8 cellular contexts compared by ENCODE assay signal in the genomic region with DNA sequence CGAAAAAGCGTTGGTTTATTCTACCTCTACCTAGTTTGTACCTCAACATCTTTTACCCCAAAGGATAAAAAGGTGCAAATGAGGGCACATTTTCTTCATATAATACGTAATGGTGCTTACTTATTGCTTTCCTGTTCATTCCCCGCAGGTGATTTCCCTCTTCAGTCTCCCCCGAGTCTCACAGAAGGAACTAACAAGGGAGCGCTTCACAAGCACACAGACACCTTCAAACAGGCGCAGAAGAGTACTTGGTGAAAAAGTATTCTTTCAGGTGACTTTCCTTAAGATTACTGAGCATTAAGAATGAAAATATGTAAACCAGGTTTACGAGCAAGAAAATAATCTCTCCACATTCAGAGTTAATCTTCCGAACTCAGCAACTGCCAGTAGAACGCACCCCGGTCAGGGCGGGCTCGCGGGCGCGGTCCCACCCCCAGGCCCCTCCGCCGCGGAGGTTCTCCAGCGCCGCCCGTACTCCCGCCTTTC. TPM values are rescaled to one million over a fixed set of nuclear protein-coding genes. Genes with fewer than 3 reads are reported as not detected.
DNase-seq lines count a peak whose midpoint lies in the region; TF ChIP-seq lines count a peak whose summit lies in the region.

No MANE protein-coding gene starts in this region.

- DNase-seq in H7 (no peak), SKM-1 treated with dmso at 0.1 percent for 144 hours (lab: John Stamatoyannopoulos, UW; ENCODE audit: unreplicated experiment) (peak; percentile 78), fibroblast of lung (ENCODE audit: low read depth in 2 of 2) (no peak), prostate gland (ENCODE audit: low spot score) (no peak), NCI-H2227 (lab: John Stamatoyannopoulos, UW; ENCODE audit: unreplicated experiment) (no peak), KG1 (lab: John Stamatoyannopoulos, UW) (no peak), D341Med (ENCODE audit: low spot score) (no peak)

- TF ChIP-seq POLR2A in prostate gland (IDR thresholded peaks at IDR 0.05), result no peak

- H3K4me1 ChIP-seq in BLaER1 (peaks cover 27% of the 10 kb centered on the region), fibroblast of lung (ENCODE audit: control insufficient read depth, extremely low read depth, insufficient read depth, low read length) (no peaks in the 10 kb centered on the region), prostate gland (replicated peaks) (no peaks in the 10 kb centered on the region)

- H3K27me3 ChIP-seq in BLaER1 (no peaks in the 10 kb centered on the region), H7 (ENCODE audit: control insufficient read depth, insufficient read depth, low read length) (peaks cover 2% of the 10 kb centered on the region; the same call in 1 of the 2 replicates), fibroblast of lung (ENCODE audit: control insufficient read depth, insufficient read depth, low read length) (no peaks in the 10 kb centered on the region), prostate gland (replicated peaks; ENCODE audit: insufficient read depth) (no peaks in the 10 kb centered on the region)

- H3K4me3 ChIP-seq in BLaER1 (peak overlapping the region; percentile 89), H7 (ENCODE audit: insufficient read depth, low read depth, low read length) (peak overlapping the region; percentile 88), fibroblast of lung (replicated peaks in 1 of 4; ENCODE audit: control extremely low read depth in 1 of 4, insufficient read depth in 1 of 4, low read depth in 3 of 4, low read length in 4 of 4) (peak overlapping the region; percentile 16 to 91 (median 76)), prostate gland (peak overlapping the region; percentile 74 to 96)

- peak overlapping the region; percentile 83 for H3K4me2 ChIP-seq in BLaER1
- H3K4me2 ChIP-seq in fibroblast of lung (ENCODE audit: extremely low read depth, insufficient read depth, low read length), result peak overlapping the region; percentile 92

- peak overlapping the region; percentile 80 for H3K9ac ChIP-seq in BLaER1
- H3K9ac ChIP-seq in fibroblast of lung (ENCODE audit: insufficient read depth, low read length), result no peak overlapping the region

- under 1% methylated on average over 23 of the region's 23 CpGs for WGBS in prostate gland

- intact Hi-C loops in prostate gland (cut with DNase I), result loop anchor here (5.0 kb wide), 1 partner anchor 137 kb away; the partner anchor contains the start of gene RC3H1

- TF ChIP-seq CTCF in fibroblast of lung (conservative IDR thresholded peaks at IDR 0.05 in 1 of 2, IDR thresholded peaks at IDR 0.05 in 1 of 2; ENCODE audit: low read depth in 1 of 2, low read length in 2 of 2), result no peak
- TF ChIP-seq CTCF in prostate gland (IDR thresholded peaks at IDR 0.05), result no peak

- peak overlapping the region; percentile 63 for H3K27ac ChIP-seq in BLaER1
- H3K27ac ChIP-seq in fibroblast of lung (ENCODE audit: insufficient read depth, low read length), result no peak overlapping the region
- peak overlapping the region; percentile 88 to 96 for H3K27ac ChIP-seq in prostate gland

- peak overlapping the region; percentile 77 for H2AFZ ChIP-seq in fibroblast of lung (ENCODE audit: low read length)

- no peaks in the 10 kb centered on the region for H3K9me3 ChIP-seq in BLaER1
- no peaks in the 10 kb centered on the region for H3K9me3 ChIP-seq in fibroblast of lung (ENCODE audit: control insufficient read depth, insufficient read depth, low read depth, low read length)
- H3K9me3 ChIP-seq in prostate gland, result no peaks in the 10 kb centered on the region

- peaks cover 6% of the 10 kb centered on the region for H3K79me2 ChIP-seq in fibroblast of lung (ENCODE audit: control insufficient read depth, insufficient read depth, low read length)

- H3K36me3 ChIP-seq in BLaER1, result no peaks in the 10 kb centered on the region
- no peaks in the 10 kb centered on the region for H3K36me3 ChIP-seq in H7 (replicated peaks; ENCODE audit: control insufficient read depth, insufficient read depth, low read length)
- H3K36me3 ChIP-seq in fibroblast of lung (ENCODE audit: control insufficient read depth, insufficient read depth, low read length), result no peaks in the 10 kb centered on the region
- no peaks in the 10 kb centered on the region for H3K36me3 ChIP-seq in prostate gland

- H4K20me1 ChIP-seq in BLaER1, result peaks cover 19% of the 10 kb centered on the region; the same call in 1 of the 2 replicates
- H4K20me1 ChIP-seq in fibroblast of lung (ENCODE audit: control insufficient read depth, extremely low read depth, insufficient read depth, low read length), result no peaks in the 10 kb centered on the region

RNA-seq across cellular contexts. Expression of gene RABGAP1L, which starts 0.5 kb away (rescaled TPM):
- total RNA-seq in H7 (2014; rRNA removed; shearing (Covaris generic)), result 31.9 and 57.9 TPM in 2 replicates
- total RNA-seq in fibroblast of lung, result 23.4 and 36.5 TPM in 2 replicates
- 20.8 and 33.8 TPM in 2 replicates for polyA plus RNA-seq in fibroblast of lung
- polyA plus RNA-seq in fibroblast of lung (2012), result 16.8 and 25.1 TPM in 2 replicates
- 2.1 and 8.4 TPM in 2 replicates for polyA minus RNA-seq in fibroblast of lung (ENCODE audit: low replicate concordance)
- total RNA-seq in prostate gland, result 10 to 100 TPM; 32.3 to 41.5 TPM
